In genomic region chr1:79124756-79125155, GRCh38 we compare ENCODE assay signal across 17 cellular contexts.
"Had no signal": no experiment of that assay in that cellular context is flagged by ENCODE, and none has a peak within 500 bp of the region (broad histone marks: within the 10 kb centered on the region; RNA-seq: fewer than 3 reads in every experiment).

No MANE protein-coding gene starts in this region.

- H3K4me1 Mint-ChIP-seq: activated naive CD8-positive, alpha-beta T cell treated with anti-CD3 and anti-CD28 coated beads, Interleukin-2, amount 50 U/mL, for 24 hours; neural crest cell had no signal

- H3K4me3 Mint-ChIP-seq: activated CD8-positive, alpha-beta T cell treated with anti-CD3 and anti-CD28 coated beads for 36 hours; activated naive CD8-positive, alpha-beta T cell treated with anti-CD3 and anti-CD28 coated beads, Interleukin-2, amount 50 U/mL, for 24 hours; neural crest cell had no signal

- ATAC-seq: activated CD8-positive, alpha-beta T cell treated with anti-CD3 and anti-CD28 coated beads for 36 hours; activated naive CD8-positive, alpha-beta T cell treated with anti-CD3 and anti-CD28 coated beads, Interleukin-2, amount 50 U/mL, for 24 hours; gastroesophageal sphincter; left ventricle myocardium superior had no signal

- H3K4me1 ChIP-seq: gastroesophageal sphincter, right atrium auricular region, thyroid gland, uterus had no signal

- H3K4me3 ChIP-seq: coronary artery, gastroesophageal sphincter, right atrium auricular region, thyroid gland, uterus had no signal

- H3K27me3 Mint-ChIP-seq: activated CD8-positive, alpha-beta T cell treated with anti-CD3 and anti-CD28 coated beads for 36 hours; activated naive CD8-positive, alpha-beta T cell treated with anti-CD3 and anti-CD28 coated beads, Interleukin-2, amount 50 U/mL, for 24 hours had no signal

- H3K27ac ChIP-seq: coronary artery, epithelial cell of prostate, gastroesophageal sphincter, right atrium auricular region, thyroid gland, uterus, WERI-Rb-1 had no signal

- H3K9me3 ChIP-seq: gastroesophageal sphincter, right atrium auricular region, thyroid gland had no signal

- H3K36me3 ChIP-seq: gastroesophageal sphincter, right atrium auricular region, thyroid gland, uterus, WERI-Rb-1 had no signal

- FAIRE-seq: keratinocyte, small intestine had no signal

- H3K27me3 ChIP-seq: gastroesophageal sphincter, right atrium auricular region, thyroid gland, uterus had no signal

- H3K27ac Mint-ChIP-seq: activated CD8-positive, alpha-beta T cell treated with anti-CD3 and anti-CD28 coated beads for 36 hours; activated naive CD8-positive, alpha-beta T cell treated with anti-CD3 and anti-CD28 coated beads, Interleukin-2, amount 50 U/mL, for 24 hours had no signal

- DNase-seq: activated CD4-positive, alpha-beta T cell treated with anti-CD3 and anti-CD28 coated beads for 4 hours; activated CD8-positive, alpha-beta memory T cell treated with anti-CD3 and anti-CD28 coated beads, Interleukin-2, amount 50 U/mL, for 48 hours; activated CD8-positive, alpha-beta T cell treated with anti-CD3 and anti-CD28 coated beads for 36 hours; activated naive CD8-positive, alpha-beta T cell treated with anti-CD3 and anti-CD28 coated beads, Interleukin-2, amount 50 U/mL, for 24 hours; central memory CD4-positive, alpha-beta T cell; effector CD8-positive, alpha-beta T cell; left ventricle myocardium superior; small intestine; thyroid gland; uterus; WERI-Rb-1 had no signal
